In genomic region chr6:781350-781961, GRCh38 we compare ENCODE assay signal across 18 cellular contexts.
DNase-seq lines count a peak whose midpoint lies in the region; ATAC-seq and TF ChIP-seq lines count a peak whose summit lies in the region.
"Had no signal": no experiment of that assay in that cellular context is flagged by ENCODE, and none has a peak within 500 bp of the region (broad histone marks: within the 10 kb centered on the region; RNA-seq: fewer than 3 reads in every experiment).

No MANE protein-coding gene starts in this region.

- no peak for TF ChIP-seq CTCF in parathyroid adenoma (IDR thresholded peaks at IDR 0.05)
- no peak for TF ChIP-seq CTCF in activated CD8-positive, alpha-beta T cell treated with anti-CD3 and anti-CD28 coated beads for 36 hours (IDR thresholded peaks at IDR 0.05)
- TF ChIP-seq CTCF in brain microvascular endothelial cell (IDR thresholded peaks at IDR 0.05; ENCODE audit: low read depth, low read length, missing control alignments) = no peak

- H3K4me3 ChIP-seq in parathyroid adenoma (ENCODE audit: low read depth, low read length) (no peak overlapping the region), brain microvascular endothelial cell (ENCODE audit: low read depth, low read length) (no peak overlapping the region)
- H3K4me3 ChIP-seq: GM23248 had no signal

- H3K9me3 Mint-ChIP-seq in activated CD8-positive, alpha-beta T cell treated with anti-CD3 and anti-CD28 coated beads for 36 hours = no peaks in the 10 kb centered on the region
- H3K9me3 Mint-ChIP-seq: CD4-positive, alpha-beta T cell had no signal

- H3K9ac ChIP-seq in parathyroid adenoma = no peak overlapping the region
- H3K9ac ChIP-seq: GM23248, SK-N-SH had no signal

- no peak for ATAC-seq in activated CD8-positive, alpha-beta T cell treated with anti-CD3 and anti-CD28 coated beads for 36 hours
- ATAC-seq: HCT116 had no signal

- CTCF ChIA-PET in activated CD8-positive, alpha-beta T cell treated with anti-CD3 and anti-CD28 coated beads for 36 hours (lab: Charles Lee) = interaction anchor here (1.1 to 1.5 kb wide), 3 partner anchors 59 to 189 kb away, joined by 4 to 7 read pairs (median 4); no protein-coding TSS in a partner anchor

- H3K36me3 Mint-ChIP-seq in activated CD8-positive, alpha-beta T cell treated with anti-CD3 and anti-CD28 coated beads for 36 hours (ENCODE audit: low read depth) = no peaks in the 10 kb centered on the region

- intact Hi-C loops in activated CD8-positive, alpha-beta T cell treated with anti-CD3 and anti-CD28 coated beads for 36 hours (cut with micrococcal nuclease) = no loop called here

- H3K27me3 ChIP-seq in parathyroid adenoma (ENCODE audit: control insufficient read depth, insufficient read depth, low read length) = no peaks in the 10 kb centered on the region
- no peaks in the 10 kb centered on the region for H3K27me3 ChIP-seq in brain microvascular endothelial cell (replicated peaks)

- H3K79me2 ChIP-seq in parathyroid adenoma = no peaks in the 10 kb centered on the region

- H3K36me3 ChIP-seq in parathyroid adenoma (ENCODE audit: control insufficient read depth, insufficient read depth, low read length) (no peaks in the 10 kb centered on the region), brain microvascular endothelial cell (replicated peaks) (no peaks in the 10 kb centered on the region)

- in situ Hi-C loops in brain microvascular endothelial cell (cut with HindIII; ENCODE audit: low pct_ligation_motif_present, low sequenced_read_pairs) = no loop called here

- no peak overlapping the region for H3K4me3 Mint-ChIP-seq in activated CD8-positive, alpha-beta T cell treated with anti-CD3 and anti-CD28 coated beads for 36 hours
- H3K4me3 Mint-ChIP-seq: CD4-positive, alpha-beta T cell had no signal

- no peak for TF ChIP-seq POLR2A in erythroblast (IDR thresholded peaks at IDR 0.05; ENCODE audit: low read length)

- H3K9me3 ChIP-seq in parathyroid adenoma (ENCODE audit: control insufficient read depth, low read length) = no peaks in the 10 kb centered on the region
- H3K9me3 ChIP-seq: SK-N-SH had no signal

- H3K4me2 ChIP-seq in parathyroid adenoma (ENCODE audit: low read length) = peak overlapping the region; percentile 8
- H3K4me2 ChIP-seq: SK-N-SH had no signal

- no peak overlapping the region for H3K27ac Mint-ChIP-seq in activated CD8-positive, alpha-beta T cell treated with anti-CD3 and anti-CD28 coated beads for 36 hours
- H3K27ac Mint-ChIP-seq: CD4-positive, alpha-beta T cell had no signal

- no peak overlapping the region for H2AFZ ChIP-seq in parathyroid adenoma
- H2AFZ ChIP-seq: GM23248 had no signal

- POLR2A ChIA-PET in activated CD8-positive, alpha-beta T cell treated with anti-CD3 and anti-CD28 coated beads for 36 hours (lab: Charles Lee) = no interaction called here

- no peaks in the 10 kb centered on the region for H3K4me1 Mint-ChIP-seq in activated CD8-positive, alpha-beta T cell treated with anti-CD3 and anti-CD28 coated beads for 36 hours (ENCODE audit: low read depth)

- H3K27me3 Mint-ChIP-seq in activated CD8-positive, alpha-beta T cell treated with anti-CD3 and anti-CD28 coated beads for 36 hours = no peaks in the 10 kb centered on the region

- no peaks in the 10 kb centered on the region for H3K4me1 ChIP-seq in parathyroid adenoma

- peak; percentile 15 for DNase-seq in DMS53 (lab: John Stamatoyannopoulos, UW)
- no peak for DNase-seq in DMS53 treated with DMSO at 0.1 percent for 48 hours (lab: John Stamatoyannopoulos, UW; ENCODE audit: unreplicated experiment)
- DNase-seq in RPMI7951 (ENCODE audit: low read depth) = peak; percentile 49
- DNase-seq in erythroblast (lab: John Stamatoyannopoulos, UW) = peak; percentile 11 to 14
- DNase-seq in activated CD8-positive, alpha-beta T cell treated with anti-CD3 and anti-CD28 coated beads for 36 hours = no peak
- DNase-seq in brain microvascular endothelial cell = no peak
- no peak for DNase-seq in GM19240 (ENCODE audit: insufficient read length, low spot score)
- DNase-seq: 8988T; Calu3; CD4-positive, alpha-beta T cell; GDM1; GM23248; NCI-H1105 treated with DMSO at 0.1 percent for 48 hours; RPMI8226; SHP77 treated with DMSO at 0.1 percent for 48 hours; SK-N-SH had no signal

- H3K27ac ChIP-seq in parathyroid adenoma (no peak overlapping the region), brain microvascular endothelial cell (no peak overlapping the region)
- H3K27ac ChIP-seq: GM23248 had no signal

Comparison
In these comparisons a context has a peak if more than half of its experiments do, and no peak if none do; other contexts are left out.
1. DNase-seq: peak in DMS53 (single experiment), RPMI7951 (single experiment) and erythroblast (2 of 2); none in DMS53 treated with DMSO at 0.1 percent for 48 hours (single experiment), activated CD8-positive, alpha-beta T cell treated with anti-CD3 and anti-CD28 coated beads for 36 hours (single experiment), brain microvascular endothelial cell (single experiment) and GM19240 (single experiment).